16 cellular contexts compared by ENCODE assay signal in the genomic region with DNA sequence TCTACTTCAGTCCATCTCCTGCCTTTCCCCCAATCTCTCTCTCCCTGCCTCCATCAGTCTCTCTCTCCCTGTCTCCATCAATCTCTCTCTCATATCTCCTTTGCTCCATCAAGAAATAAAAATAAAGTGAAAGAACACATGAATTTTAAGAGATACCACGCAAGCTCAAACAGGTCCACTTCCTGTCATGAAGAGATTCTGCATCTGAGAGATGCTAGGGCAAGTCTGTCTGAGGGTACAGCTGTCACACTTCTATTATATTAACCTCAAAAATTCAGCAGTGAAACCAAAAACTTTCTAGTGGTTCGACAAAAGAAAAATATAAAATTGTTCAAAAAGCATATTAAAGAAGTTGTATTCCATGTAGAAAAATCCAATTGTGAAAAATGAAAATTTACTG.
A peak's percentile ranks its signal among the peaks of the same experiment; 100 is the strongest.
DNase-seq lines count a peak whose midpoint lies in the region; ATAC-seq and TF ChIP-seq lines count a peak whose summit lies in the region.
"Had no signal": no experiment of that assay in that cellular context is flagged by ENCODE, and none has a peak within 500 bp of the region (broad histone marks: within the 10 kb centered on the region; RNA-seq: fewer than 3 reads in every experiment).

No MANE protein-coding gene starts in this region.

- H3K9me3 Mint-ChIP-seq in natural killer cell treated with Interleukin-12 subunit alpha and Interleukin-12 subunit beta and Interleukin-15 and Interleukin-18, amount 100 ng/mL, for 72 hours: no peaks in the 10 kb centered on the region
- H3K9me3 Mint-ChIP-seq: CD4-positive, alpha-beta T cell; H9 had no signal

- H3K9me3 ChIP-seq in Loucy (ENCODE audit: insufficient read depth, low read depth, low read length) (no peaks in the 10 kb centered on the region), SJCRH30 (replicated peaks) (no peaks in the 10 kb centered on the region), HAP-1 (no peaks in the 10 kb centered on the region)
- H3K9me3 ChIP-seq: Caco-2 had no signal

- DNase-seq in SJCRH30: peak; percentile 20 to 57
- DNase-seq in myocyte (ENCODE audit: low read depth): peak; percentile 67
- DNase-seq in natural killer cell treated with Interleukin-12 subunit alpha and Interleukin-12 subunit beta and Interleukin-15 and Interleukin-18, amount 100 ng/mL, for 72 hours (ENCODE audit: low spot score): no peak
- DNase-seq in HAP-1 (ENCODE audit: low spot score in 2 of 2): no peak
- DNase-seq in left colon: no peak
- DNase-seq: AML-193; Caco-2; CD4-positive, alpha-beta T cell; DMS153; DMS79; GF-D8; H9 had no signal

- H3K4me2 ChIP-seq in Loucy (ENCODE audit: low read depth, low read length, poor library complexity, severe bottlenecking): no peak overlapping the region

- TF ChIP-seq CTCF in Loucy (conservative IDR thresholded peaks at IDR 0.05; ENCODE audit: low read length): no peak

- peak overlapping the region; percentile 72 for H3K27ac ChIP-seq in SJCRH30
- H3K27ac ChIP-seq: C4-2B, HL-60 had no signal

- H2AFZ ChIP-seq in Loucy (ENCODE audit: low read length): 0 out of 2 replicates have a peak overlapping the region, but pooled peaks have one; percentile 18

- H3K27ac Mint-ChIP-seq in natural killer cell treated with Interleukin-12 subunit alpha and Interleukin-12 subunit beta and Interleukin-15 and Interleukin-18, amount 100 ng/mL, for 72 hours: no peak overlapping the region
- H3K27ac Mint-ChIP-seq: CD4-positive, alpha-beta T cell; H9 had no signal

- no peak overlapping the region for H3K4me3 ChIP-seq in Loucy (ENCODE audit: low read length, poor library complexity, severe bottlenecking)
- H3K4me3 ChIP-seq in SJCRH30: peak overlapping the region; percentile 30
- no peak overlapping the region for H3K4me3 ChIP-seq in HAP-1

- no peaks in the 10 kb centered on the region for H3K36me3 Mint-ChIP-seq in natural killer cell treated with Interleukin-12 subunit alpha and Interleukin-12 subunit beta and Interleukin-15 and Interleukin-18, amount 100 ng/mL, for 72 hours

- H4K20me1 ChIP-seq in Loucy (ENCODE audit: insufficient read depth, low read length, poor library complexity, severe bottlenecking): no peaks in the 10 kb centered on the region

- no peak for ATAC-seq in natural killer cell treated with Interleukin-12 subunit alpha and Interleukin-12 subunit beta and Interleukin-15 and Interleukin-18, amount 100 ng/mL, for 72 hours
- ATAC-seq in left colon: no peak
- ATAC-seq in HG03159 (IDR thresholded peaks at IDR 0.05; ENCODE audit: unreplicated experiment): no peak

- no peaks in the 10 kb centered on the region for H3K4me1 ChIP-seq in Loucy (ENCODE audit: insufficient read depth, low read length, poor library complexity, severe bottlenecking)
- peaks cover 29% of the 10 kb centered on the region for H3K4me1 ChIP-seq in SJCRH30
- no peaks in the 10 kb centered on the region for H3K4me1 ChIP-seq in HAP-1

- intact Hi-C loops in left colon (cut with DNase I, micrococcal nuclease): no loop called here

- H3K27me3 ChIP-seq in Loucy (ENCODE audit: insufficient read depth, low read length, poor library complexity, severe bottlenecking) (no peaks in the 10 kb centered on the region), SJCRH30 (no peaks in the 10 kb centered on the region), HAP-1 (ENCODE audit: low read depth) (0 out of 2 replicates have a peak, but pooled peaks cover 3% of the 10 kb centered on the region)

- no peaks in the 10 kb centered on the region for H3K36me3 ChIP-seq in Loucy (ENCODE audit: insufficient read depth, low read length)
- H3K36me3 ChIP-seq in SJCRH30: no peaks in the 10 kb centered on the region
- no peaks in the 10 kb centered on the region for H3K36me3 ChIP-seq in HAP-1 (replicated peaks)

- no peaks in the 10 kb centered on the region for H3K4me1 Mint-ChIP-seq in natural killer cell treated with Interleukin-12 subunit alpha and Interleukin-12 subunit beta and Interleukin-15 and Interleukin-18, amount 100 ng/mL, for 72 hours (ENCODE audit: low read depth in 2 of 2)

- no peaks in the 10 kb centered on the region for H3K79me2 ChIP-seq in Loucy (ENCODE audit: insufficient read depth, low read length)

- no peak overlapping the region for H3K9ac ChIP-seq in Loucy (ENCODE audit: low read depth, low read length, poor library complexity, severe bottlenecking)

- H3K4me3 Mint-ChIP-seq in natural killer cell treated with Interleukin-12 subunit alpha and Interleukin-12 subunit beta and Interleukin-15 and Interleukin-18, amount 100 ng/mL, for 72 hours: no peak overlapping the region
- H3K4me3 Mint-ChIP-seq: CD4-positive, alpha-beta T cell; H9 had no signal

- H3K9me2 ChIP-seq in Loucy (replicated peaks; ENCODE audit: low read depth, low read length): no peaks in the 10 kb centered on the region

- no peaks in the 10 kb centered on the region for H3F3A ChIP-seq in Loucy (ENCODE audit: low read depth)

- no peaks in the 10 kb centered on the region for H3K27me3 Mint-ChIP-seq in natural killer cell treated with Interleukin-12 subunit alpha and Interleukin-12 subunit beta and Interleukin-15 and Interleukin-18, amount 100 ng/mL, for 72 hours
- H3K27me3 Mint-ChIP-seq: CD4-positive, alpha-beta T cell had no signal

- in situ Hi-C loops in HAP-1 (cut with MboI; ENCODE audit: low sequenced_read_pairs): no loop called here

Comparison
In these comparisons a context has a peak if more than half of its experiments do, and no peak if none do; other contexts are left out.
1. DNase-seq: peak in SJCRH30 (2 of 2) and myocyte (single experiment); none in natural killer cell treated with Interleukin-12 subunit alpha and Interleukin-12 subunit beta and Interleukin-15 and Interleukin-18, amount 100 ng/mL, for 72 hours (single experiment), HAP-1 (0 of 2) and left colon (0 of 2).